In the genomic region with DNA sequence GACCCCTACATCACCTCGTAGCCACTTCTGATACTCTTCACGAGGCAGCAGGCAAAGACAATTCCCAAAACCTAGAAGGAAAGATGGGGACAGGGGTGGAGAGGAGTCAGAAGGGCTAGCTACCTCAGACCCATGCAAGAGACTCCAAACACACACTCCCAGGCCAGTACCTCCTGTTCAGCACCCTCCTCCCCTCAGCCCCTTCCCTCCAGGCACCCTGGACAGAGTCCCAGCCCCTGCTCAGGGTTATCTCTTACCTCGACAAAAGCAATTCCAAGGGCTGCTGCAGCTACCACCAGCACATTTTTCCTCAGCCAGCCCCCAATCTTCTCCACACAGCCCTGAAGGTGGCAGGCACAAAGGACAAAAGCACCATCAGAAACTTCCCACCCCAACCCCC, we compare ENCODE assay signal across 11 cellular contexts. TPM values are rescaled to one million over a fixed set of nuclear protein-coding genes. Genes with fewer than 3 reads are reported as not detected.
DNase-seq lines count a peak whose midpoint lies in the region; ATAC-seq and TF ChIP-seq lines count a peak whose summit lies in the region.
"Had no signal": no experiment of that assay in that cellular context is flagged by ENCODE, and none has a peak within 500 bp of the region (broad histone marks: within the 10 kb centered on the region; RNA-seq: fewer than 3 reads in every experiment).

No MANE protein-coding gene starts in this region.

- H3K27me3 ChIP-seq in BLaER1 treated with 17β-estradiol and CSF1 and Interleukin-3, amounts not matched to agents 10 nM and 100 nM: no peaks in the 10 kb centered on the region

- H3K9me3 ChIP-seq in BLaER1 treated with 17β-estradiol and CSF1 and Interleukin-3, amounts not matched to agents 10 nM and 100 nM (replicated peaks in 1 of 11): no peaks in the 10 kb centered on the region

- H3K4me1 Mint-ChIP-seq in neural crest cell: peaks cover 45% of the 10 kb centered on the region

- ATAC-seq in GM18511 (IDR thresholded peaks at IDR 0.05; ENCODE audit: unreplicated experiment): no peak

- H3K4me3 Mint-ChIP-seq in neural crest cell: peak overlapping the region; percentile 80

- H3K4me3 ChIP-seq in BLaER1 treated with 17β-estradiol and CSF1 and Interleukin-3, amounts not matched to agents 10 nM and 100 nM: peak overlapping the region in 2 of 10 experiments; percentile 88 to 95; a peak in 1 of 20 replicates
- peak overlapping the region; percentile 89 for H3K4me3 ChIP-seq in astrocyte of the cerebellum (ENCODE audit: low read depth, low read length)
- H3K4me3 ChIP-seq: SK-N-MC had no signal

- H3K27ac ChIP-seq in BLaER1 treated with 17β-estradiol and CSF1 and Interleukin-3, amounts not matched to agents 10 nM and 100 nM: no peak overlapping the region

- TF ChIP-seq CTCF in astrocyte of the cerebellum (IDR thresholded peaks at IDR 0.05; ENCODE audit: low read depth, low read length, missing control alignments) (no peak), neural crest cell (conservative IDR thresholded peaks at IDR 0.05) (no peak)

- H3K9ac ChIP-seq in BLaER1 treated with 17β-estradiol and CSF1 and Interleukin-3, amounts not matched to agents 10 nM and 100 nM: peak overlapping the region in 6 of 11 experiments; percentile 9 to 98 (median 38); a peak in 7 of 22 replicates

- peaks cover 54 to 82% (median 75%) of the 10 kb centered on the region in 10 experiments for H3K4me1 ChIP-seq in BLaER1 treated with 17β-estradiol and CSF1 and Interleukin-3, amounts not matched to agents 10 nM and 100 nM

- H3K36me3 Mint-ChIP-seq in neural crest cell (ENCODE audit: low read depth): peaks cover 8% of the 10 kb centered on the region

- no peak overlapping the region for H3K27ac Mint-ChIP-seq in neural crest cell (ENCODE audit: unreplicated experiment)
- H3K27ac Mint-ChIP-seq: activated naive CD4-positive, alpha-beta T cell treated with anti-CD3 and anti-CD28 coated beads for 36 hours had no signal

- peaks cover 27 to 70% (median 44%) of the 10 kb centered on the region in 11 experiments for H4K20me1 ChIP-seq in BLaER1 treated with 17β-estradiol and CSF1 and Interleukin-3, amounts not matched to agents 10 nM and 100 nM

- no peaks in the 10 kb centered on the region for H3K9me3 Mint-ChIP-seq in neural crest cell
- H3K9me3 Mint-ChIP-seq: activated naive CD4-positive, alpha-beta T cell treated with anti-CD3 and anti-CD28 coated beads for 36 hours had no signal

- peaks cover 34 to 53% (median 39%) of the 10 kb centered on the region in 11 experiments for H3K36me3 ChIP-seq in BLaER1 treated with 17β-estradiol and CSF1 and Interleukin-3, amounts not matched to agents 10 nM and 100 nM

- DNase-seq in astrocyte of the cerebellum (ENCODE audit: low read depth): no peak
- DNase-seq in neural crest cell (ENCODE audit: low read depth, low spot score): no peak
- no peak for DNase-seq in NCI-H69 (lab: John Stamatoyannopoulos, UW)
- no peak for DNase-seq in HUDEP-2 (lab: John Stamatoyannopoulos, UW; ENCODE audit: unreplicated experiment in 76 of 76)
- DNase-seq: activated CD4-positive, alpha-beta T cell treated with anti-CD3 and anti-CD28 coated beads for 4 hours; activated naive CD4-positive, alpha-beta T cell treated with anti-CD3 and anti-CD28 coated beads for 36 hours; C1 segment of cervical spinal cord; NCI-H1048 had no signal

- H3K27me3 Mint-ChIP-seq in neural crest cell (ENCODE audit: low read depth): no peaks in the 10 kb centered on the region

- H3K4me2 ChIP-seq in BLaER1 treated with 17β-estradiol and CSF1 and Interleukin-3, amounts not matched to agents 10 nM and 100 nM: peak overlapping the region in 7 of 11 experiments; percentile 13 to 99 (median 52); a peak in 10 of 22 replicates

- in situ Hi-C loops in astrocyte of the cerebellum (cut with HindIII; ENCODE audit: low sequenced_read_pairs): no loop called here

RNA-seq across cellular contexts. Expression of gene CD63, which starts 3.3 kb away (rescaled TPM):
- 535 and 560 TPM in 2 replicates for total RNA-seq in neural crest cell

RNA-seq across cellular contexts. Expression of gene RDH5, which starts 5.4 kb away (rescaled TPM):
- 10.4 and 14.2 TPM in 2 replicates for total RNA-seq in neural crest cell

RNA-seq across cellular contexts. Expression of gene BLOC1S1, which starts 9.7 kb away (rescaled TPM):
- 105 and 111 TPM in 2 replicates for total RNA-seq in neural crest cell

RNA-seq across cellular contexts. Expression of gene GDF11, which starts 17.4 kb away (rescaled TPM):
- total RNA-seq in neural crest cell: 66.6 and 67.0 TPM in 2 replicates

RNA-seq across cellular contexts. Expression of gene ITGA7, which starts 17.9 kb away (rescaled TPM):
- 57.9 and 63.7 TPM in 2 replicates for total RNA-seq in neural crest cell
